In the genomic region with DNA sequence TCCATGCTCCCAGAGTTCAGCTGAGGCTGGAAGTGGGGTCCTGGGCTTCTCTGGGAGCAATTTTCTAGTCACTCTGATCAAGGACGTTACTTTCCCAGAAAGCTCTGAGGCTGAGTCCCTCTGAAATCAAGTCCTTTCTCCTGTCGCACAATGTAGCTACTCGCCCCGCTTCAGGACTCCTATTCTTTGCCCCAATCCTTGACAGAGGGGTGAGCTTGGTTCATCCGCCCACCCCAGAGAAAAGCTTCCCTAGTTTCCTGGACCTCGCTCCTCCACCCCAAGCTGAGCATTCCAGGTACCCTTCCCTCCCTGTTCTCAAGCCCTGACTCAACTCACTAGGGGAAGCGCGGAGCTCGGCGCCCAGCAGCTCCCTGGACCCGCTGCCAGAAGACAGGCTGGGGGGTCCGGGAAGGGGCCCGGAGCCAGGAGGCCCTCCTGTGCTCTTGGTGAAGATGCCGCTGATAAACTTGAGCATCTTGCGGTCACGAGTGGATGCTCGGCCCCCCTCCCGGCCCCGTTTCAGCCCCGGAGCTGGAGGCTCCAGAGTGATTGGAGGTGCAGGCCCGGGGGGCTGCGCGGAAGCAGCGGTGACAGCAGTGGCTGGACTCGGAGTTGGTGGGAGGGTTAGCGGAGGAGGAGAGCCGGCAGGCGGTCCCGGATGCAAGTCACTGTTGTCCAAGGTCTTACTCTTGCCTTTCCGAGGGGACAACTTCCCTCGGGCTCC, we compare ENCODE assay signal across 10 cellular contexts. TPM values are rescaled to one million over a fixed set of nuclear protein-coding genes. Genes with fewer than 3 reads are reported as not detected.
DNase-seq lines count a peak whose midpoint lies in the region; ATAC-seq and TF ChIP-seq lines count a peak whose summit lies in the region.
"Had no signal": no experiment of that assay in that cellular context is flagged by ENCODE, and none has a peak within 500 bp of the region (broad histone marks: within the 10 kb centered on the region; RNA-seq: fewer than 3 reads in every experiment).

No MANE protein-coding gene starts in this region.

- peaks cover 10% of the 10 kb centered on the region for H3K36me3 Mint-ChIP-seq in glutamatergic neuron (ENCODE audit: unreplicated experiment)
- peaks cover 41% of the 10 kb centered on the region for H3K36me3 Mint-ChIP-seq in activated naive CD4-positive, alpha-beta T cell treated with anti-CD3 and anti-CD28 coated beads, Interleukin-2, amount 10 ng/mL, durations not matched to agents 7 days and 5 days
- peaks cover 8% of the 10 kb centered on the region for H3K36me3 Mint-ChIP-seq in natural killer cell treated with Interleukin-12 subunit alpha and Interleukin-12 subunit beta and Interleukin-15 and Interleukin-18, amount 100 ng/mL, for 72 hours

- peak overlapping the region; percentile 94 for H3K4me3 Mint-ChIP-seq in glutamatergic neuron (ENCODE audit: unreplicated experiment)
- H3K4me3 Mint-ChIP-seq in activated naive CD4-positive, alpha-beta T cell treated with anti-CD3 and anti-CD28 coated beads, Interleukin-2, amount 10 ng/mL, durations not matched to agents 7 days and 5 days, result no peak overlapping the region
- H3K4me3 Mint-ChIP-seq in natural killer cell treated with Interleukin-12 subunit alpha and Interleukin-12 subunit beta and Interleukin-15 and Interleukin-18, amount 100 ng/mL, for 72 hours, result no peak overlapping the region

- H3K9me3 ChIP-seq in PC-3 (ENCODE audit: low read length) (no peaks in the 10 kb centered on the region), gastrocnemius medialis (no peaks in the 10 kb centered on the region)
- H3K9me3 ChIP-seq: uterus had no signal

- peak; percentile 18 for ATAC-seq in PC-3
- ATAC-seq in gastrocnemius medialis, result no peak
- ATAC-seq in natural killer cell treated with Interleukin-12 subunit alpha and Interleukin-12 subunit beta and Interleukin-15 and Interleukin-18, amount 100 ng/mL, for 72 hours, result no peak

- no peaks in the 10 kb centered on the region for H3K9me2 ChIP-seq in PC-3 (replicated peaks; ENCODE audit: low read length)

- CTCF ChIA-PET in PC-3 (lab: Charles Lee), result interaction anchor here (0.6 to 2.0 kb wide), 2 partner anchors 11 to 214 kb away, joined by 9 to 12 read pairs; no protein-coding TSS in a partner anchor
- CTCF ChIA-PET in activated naive CD4-positive, alpha-beta T cell treated with anti-CD3 and anti-CD28 coated beads, Interleukin-2, amount 10 ng/mL, durations not matched to agents 7 days and 5 days (lab: Charles Lee), result interaction anchor here (1.2 kb wide), 1 partner anchor 14 kb away, joined by 4 read pairs; no protein-coding TSS in a partner anchor

- in situ Hi-C loops in G401 (cut with HindIII; ENCODE audit: low sequenced_read_pairs) (no loop called here), gastrocnemius medialis (cut with MboI; ENCODE audit: low sequenced_read_pairs in 4 of 4) (no loop called here)

- DNase-seq in G401 (ENCODE audit: low spot score), result peak; percentile 57
- no peak for DNase-seq in PC-3
- DNase-seq in glutamatergic neuron, result no peak
- DNase-seq in gastrocnemius medialis, result no peak
- DNase-seq in NCI-H1048 (lab: John Stamatoyannopoulos, UW), result no peak
- no peak for DNase-seq in activated naive CD4-positive, alpha-beta T cell treated with anti-CD3 and anti-CD28 coated beads, Interleukin-2, amount 10 ng/mL, durations not matched to agents 7 days and 5 days
- no peak for DNase-seq in natural killer cell treated with Interleukin-12 subunit alpha and Interleukin-12 subunit beta and Interleukin-15 and Interleukin-18, amount 100 ng/mL, for 72 hours (ENCODE audit: low spot score)
- DNase-seq: activated T-cell treated with anti-CD3 and anti-CD28 coated beads, Interleukin-2, amount 50 U/mL, for 1 hour; MM.1S; uterus had no signal

- H3K27me3 ChIP-seq in PC-3 (ENCODE audit: low read length) (peaks cover 50% of the 10 kb centered on the region), gastrocnemius medialis (peaks cover 46 to 55% (median 52%) of the 10 kb centered on the region in 3 donors)

- intact Hi-C loops in PC-3 (cut with micrococcal nuclease), result no loop called here
- intact Hi-C loops in gastrocnemius medialis (cut with DNase I; ENCODE audit: low total_unique reads), result no loop called here

- H3K9me3 Mint-ChIP-seq in glutamatergic neuron (ENCODE audit: unreplicated experiment), result peaks cover 11% of the 10 kb centered on the region
- no peaks in the 10 kb centered on the region for H3K9me3 Mint-ChIP-seq in activated naive CD4-positive, alpha-beta T cell treated with anti-CD3 and anti-CD28 coated beads, Interleukin-2, amount 10 ng/mL, durations not matched to agents 7 days and 5 days
- no peaks in the 10 kb centered on the region for H3K9me3 Mint-ChIP-seq in natural killer cell treated with Interleukin-12 subunit alpha and Interleukin-12 subunit beta and Interleukin-15 and Interleukin-18, amount 100 ng/mL, for 72 hours

- H3K27me3 Mint-ChIP-seq in glutamatergic neuron (ENCODE audit: unreplicated experiment), result peaks cover 29% of the 10 kb centered on the region
- no peaks in the 10 kb centered on the region for H3K27me3 Mint-ChIP-seq in activated naive CD4-positive, alpha-beta T cell treated with anti-CD3 and anti-CD28 coated beads, Interleukin-2, amount 10 ng/mL, durations not matched to agents 7 days and 5 days
- no peaks in the 10 kb centered on the region for H3K27me3 Mint-ChIP-seq in natural killer cell treated with Interleukin-12 subunit alpha and Interleukin-12 subunit beta and Interleukin-15 and Interleukin-18, amount 100 ng/mL, for 72 hours

- no peaks in the 10 kb centered on the region for H4K20me1 ChIP-seq in PC-3 (ENCODE audit: low read length)

- no peaks in the 10 kb centered on the region for H3F3A ChIP-seq in PC-3 (ENCODE audit: low read length, unreplicated experiment)

- H3K27ac ChIP-seq in PC-3 (ENCODE audit: low read length), result no peak overlapping the region
- H3K27ac ChIP-seq in gastrocnemius medialis, result peak overlapping the region; percentile 8 to 66 (median 56)
- H3K27ac ChIP-seq: uterus had no signal

- H3K4me1 Mint-ChIP-seq in glutamatergic neuron (ENCODE audit: low read depth, unreplicated experiment), result peaks cover 25% of the 10 kb centered on the region
- peaks cover 28% of the 10 kb centered on the region for H3K4me1 Mint-ChIP-seq in activated naive CD4-positive, alpha-beta T cell treated with anti-CD3 and anti-CD28 coated beads, Interleukin-2, amount 10 ng/mL, durations not matched to agents 7 days and 5 days
- peaks cover 28 to 33% of the 10 kb centered on the region in 2 donors for H3K4me1 Mint-ChIP-seq in natural killer cell treated with Interleukin-12 subunit alpha and Interleukin-12 subunit beta and Interleukin-15 and Interleukin-18, amount 100 ng/mL, for 72 hours (ENCODE audit: low read depth in 2 of 2)

- H2AFZ ChIP-seq in PC-3 (ENCODE audit: low read length), result peak overlapping the region; percentile 73; the same call in 1 of the 2 replicates

- H3K4me3 ChIP-seq in PC-3 (ENCODE audit: low read length) (peak overlapping the region; percentile 64), gastrocnemius medialis (peak overlapping the region; percentile 23 to 49 (median 38))

- H3K4me1 ChIP-seq in PC-3 (ENCODE audit: insufficient read depth, low read length), result peaks cover 17% of the 10 kb centered on the region
- H3K4me1 ChIP-seq in gastrocnemius medialis, result peaks cover 7 to 27% of the 10 kb centered on the region in 2 donors

- peak overlapping the region; percentile 87 for H3K4me2 ChIP-seq in PC-3 (ENCODE audit: low read length)

- peak overlapping the region; percentile 73 for H3K27ac Mint-ChIP-seq in glutamatergic neuron (ENCODE audit: unreplicated experiment)
- H3K27ac Mint-ChIP-seq in activated naive CD4-positive, alpha-beta T cell treated with anti-CD3 and anti-CD28 coated beads, Interleukin-2, amount 10 ng/mL, durations not matched to agents 7 days and 5 days, result no peak overlapping the region
- peak overlapping the region in 1 of 2 donors; percentile 57 for H3K27ac Mint-ChIP-seq in natural killer cell treated with Interleukin-12 subunit alpha and Interleukin-12 subunit beta and Interleukin-15 and Interleukin-18, amount 100 ng/mL, for 72 hours

- no peaks in the 10 kb centered on the region for H3K36me3 ChIP-seq in PC-3 (ENCODE audit: low read depth, low read length)
- H3K36me3 ChIP-seq in gastrocnemius medialis, result no peaks in the 10 kb centered on the region
- H3K36me3 ChIP-seq: uterus had no signal

- TF ChIP-seq CTCF in PC-3 (conservative IDR thresholded peaks at IDR 0.05; ENCODE audit: low read depth, low read length), result no peak
- no peak for TF ChIP-seq CTCF in glutamatergic neuron (IDR thresholded peaks at IDR 0.05; ENCODE audit: partially characterized antibody, unreplicated experiment)
- TF ChIP-seq CTCF in gastrocnemius medialis (IDR thresholded peaks at IDR 0.05 in 4 of 5, conservative IDR thresholded peaks at IDR 0.05 in 1 of 5), result no peak

- H3K9ac ChIP-seq in PC-3 (ENCODE audit: low read length), result no peak overlapping the region

- BruUV-seq in PC-3 (replicated peaks; lab: Mats Ljungman, UMichigan), result no TSS peak

- POLR2A ChIA-PET in PC-3 (lab: Charles Lee; ENCODE audit: unreplicated experiment), result no interaction called here

- TF ChIP-seq POLR2A in gastrocnemius medialis (IDR thresholded peaks at IDR 0.05), result no peak

- no peaks in the 10 kb centered on the region for H3K79me2 ChIP-seq in PC-3 (ENCODE audit: low read length)

RNA-seq across cellular contexts. Expression of a gene that starts 1.6 kb away (rescaled TPM):
- 11.0 and 11.3 TPM in 2 replicates for total RNA-seq in G401 (2014; rRNA removed; shearing (Covaris generic))
- total RNA-seq in PC-3 (2014; rRNA removed) (0.23 and 0.40 TPM in 2 replicates), glutamatergic neuron (ENCODE audit: unreplicated experiment) (45.5 TPM), gastrocnemius medialis (1 to 10 TPM; 1.8 to 5.4 (median 3.7) TPM)
- 10 to 100 TPM; 47.5 to 54.1 TPM for total RNA-seq in natural killer cell treated with Interleukin-12 subunit alpha and Interleukin-12 subunit beta and Interleukin-15 and Interleukin-18, amount 100 ng/mL, for 72 hours

RNA-seq across cellular contexts. Expression of a gene that starts 7.9 kb away (rescaled TPM):
- total RNA-seq in G401 (2014; rRNA removed; shearing (Covaris generic)), result 30.5 and 46.9 TPM in 2 replicates
- total RNA-seq in PC-3 (2014; rRNA removed), result 18.9 and 20.3 TPM in 2 replicates
- 27.2 TPM for total RNA-seq in glutamatergic neuron (ENCODE audit: unreplicated experiment)
- total RNA-seq in gastrocnemius medialis, result 10 to 100 TPM; 25.5 to 58.9 (median 32.2) TPM
- total RNA-seq in natural killer cell treated with Interleukin-12 subunit alpha and Interleukin-12 subunit beta and Interleukin-15 and Interleukin-18, amount 100 ng/mL, for 72 hours, result 10 to 100 TPM; 14.4 to 34.9 TPM

RNA-seq across cellular contexts. Expression of a gene that starts 15.2 kb away (rescaled TPM):
- 721 and 790 TPM in 2 replicates for total RNA-seq in G401 (2014; rRNA removed; shearing (Covaris generic))
- 212 and 229 TPM in 2 replicates for total RNA-seq in PC-3 (2014; rRNA removed)
- 123 TPM for total RNA-seq in glutamatergic neuron (ENCODE audit: unreplicated experiment)
- total RNA-seq in gastrocnemius medialis, result 10 to 100 TPM; 39.7 to 55.5 (median 47.4) TPM
- total RNA-seq in natural killer cell treated with Interleukin-12 subunit alpha and Interleukin-12 subunit beta and Interleukin-15 and Interleukin-18, amount 100 ng/mL, for 72 hours, result 100 to 1,000 TPM; 111 to 278 TPM

RNA-seq across cellular contexts. Expression of a gene that starts 18.0 kb away (rescaled TPM):
- total RNA-seq in G401 (2014; rRNA removed; shearing (Covaris generic)), result 7.2 and 14.2 TPM in 2 replicates
- total RNA-seq in PC-3 (2014; rRNA removed) (9.3 and 13.4 TPM in 2 replicates), glutamatergic neuron (ENCODE audit: unreplicated experiment) (26.7 TPM), gastrocnemius medialis (10 to 100 TPM in 1 of 4 donors, 1 to 10 TPM in 3; 4.8 to 11.3 (median 7.9) TPM)
- 10 to 100 TPM; 15.8 to 17.0 TPM for total RNA-seq in natural killer cell treated with Interleukin-12 subunit alpha and Interleukin-12 subunit beta and Interleukin-15 and Interleukin-18, amount 100 ng/mL, for 72 hours

RNA-seq across cellular contexts. Expression of a gene that starts 30.0 kb away (rescaled TPM):
- total RNA-seq in G401 (2014; rRNA removed; shearing (Covaris generic)), result 0.18 and 3.9 TPM in 2 replicates
- total RNA-seq in PC-3 (2014; rRNA removed) (8.1 and 8.6 TPM in 2 replicates), glutamatergic neuron (ENCODE audit: unreplicated experiment) (1.7 TPM), gastrocnemius medialis (not detected)
- 10 to 100 TPM; 11.7 to 18.8 TPM for total RNA-seq in natural killer cell treated with Interleukin-12 subunit alpha and Interleukin-12 subunit beta and Interleukin-15 and Interleukin-18, amount 100 ng/mL, for 72 hours
